In genomic region chr11:34357646-34358257, GRCh38 we compare ENCODE assay signal across 8 cellular contexts. TPM values are rescaled to one million over a fixed set of nuclear protein-coding genes. Genes with fewer than 3 reads are reported as not detected.
DNase-seq lines count a peak whose midpoint lies in the region; ATAC-seq and TF ChIP-seq lines count a peak whose summit lies in the region.

ABTB2 (minus strand) TSS chr11:34358010.

- peak within 1 kb of the TSS; percentile 36; the same call in 1 of the 2 replicates for H3K9ac ChIP-seq in OCI-LY1 (ENCODE audit: low read length)
- H3K9ac ChIP-seq in mucosa of stomach (ENCODE audit: low read length): peak within 1 kb of the TSS; percentile 60

- TF ChIP-seq CTCF in OCI-LY1 (IDR thresholded peaks at IDR 0.05; ENCODE audit: low read length): no peak
- TF ChIP-seq CTCF in epithelial cell of proximal tubule (conservative IDR thresholded peaks at IDR 0.05; ENCODE audit: low read depth, low read length): no peak

- H3K27me3 ChIP-seq in OCI-LY1 (ENCODE audit: insufficient read depth, low read length) (no peaks in the 10 kb centered on the region), mucosa of stomach (ENCODE audit: control insufficient read depth, insufficient read depth, low read length) (peaks cover 23% of the 10 kb centered on the region)

- peaks cover 16% of the 10 kb centered on the region for H3K4me1 ChIP-seq in OCI-LY1 (ENCODE audit: insufficient read depth, low read length, severe bottlenecking)
- peaks cover 23% of the 10 kb centered on the region for H3K4me1 ChIP-seq in mucosa of stomach (ENCODE audit: control insufficient read depth, insufficient read depth, low read length)

- H3K27ac ChIP-seq in OCI-LY1 (ENCODE audit: low read depth, low read length, poor library complexity, severe bottlenecking): no peak within 1 kb of the TSS

- H4K20me1 ChIP-seq in OCI-LY1 (ENCODE audit: insufficient read depth, low read length): no peaks in the 10 kb centered on the region

- peak within 1 kb of the TSS; percentile 61 for H3K4me3 ChIP-seq in OCI-LY1 (ENCODE audit: low read depth, low read length, poor library complexity, severe bottlenecking)
- peak within 1 kb of the TSS; percentile 84 for H3K4me3 ChIP-seq in epithelial cell of proximal tubule (ENCODE audit: low read depth, low read length)
- H3K4me3 ChIP-seq in mucosa of stomach (ENCODE audit: low read length): peak within 1 kb of the TSS; percentile 58

- H3F3A ChIP-seq in OCI-LY1 (ENCODE audit: insufficient read depth, low read length): no peaks in the 10 kb centered on the region

- no peaks in the 10 kb centered on the region for H3K9me2 ChIP-seq in OCI-LY1 (ENCODE audit: low read depth, low read length)

- H3K36me3 ChIP-seq in OCI-LY1 (ENCODE audit: insufficient read depth, low read length) (no peaks in the 10 kb centered on the region), mucosa of stomach (ENCODE audit: control insufficient read depth, insufficient read depth, low read length) (no peaks in the 10 kb centered on the region)

- H3K9me3 ChIP-seq in OCI-LY1 (ENCODE audit: low read length): no peaks in the 10 kb centered on the region
- no peaks in the 10 kb centered on the region for H3K9me3 ChIP-seq in mucosa of stomach (ENCODE audit: control insufficient read depth, low read length)

- peak within 1 kb of the TSS; percentile 78 for H3K4me2 ChIP-seq in OCI-LY1 (ENCODE audit: low read length)

- 0 out of 2 replicates have a peak within 1 kb of the TSS, but pooled peaks have one; percentile 58 for H2AFZ ChIP-seq in OCI-LY1 (ENCODE audit: low read length)

- DNase-seq in DMS114 treated with DMSO at 0.1 percent for 48 hours (lab: John Stamatoyannopoulos, UW; ENCODE audit: unreplicated experiment) (peak; percentile 82), HuH-7 (ENCODE audit: low spot score) (peak; percentile 89), activated T-cell treated with anti-CD3 and anti-CD28 coated beads for 1 hour (ENCODE audit: low read depth) (peak; percentile 94), epithelial cell of proximal tubule (ENCODE audit: low read depth) (no peak)
- peak; percentile 98 for DNase-seq in stimulated activated CD8-positive, alpha-beta memory T cell treated with anti-CD3 and anti-CD28 coated beads, Interleukin-4, amount 100 ng/mL, for 48 hours

- H3K79me2 ChIP-seq in OCI-LY1 (ENCODE audit: insufficient read depth, low read length): no peaks in the 10 kb centered on the region

- ATAC-seq in GM21528 (IDR thresholded peaks at IDR 0.05; ENCODE audit: low FRiP score, unreplicated experiment): peak; percentile 80

RNA-seq across cellular contexts. Expression of gene ABTB2, which starts in this region (rescaled TPM):
- total RNA-seq in epithelial cell of proximal tubule: 14.1 and 17.6 TPM in 2 replicates
